ENCODE assay signal across 8 cellular contexts in genomic region chrX:20530319-20530979, GRCh38.
DNase-seq lines count a peak whose midpoint lies in the region; ATAC-seq and TF ChIP-seq lines count a peak whose summit lies in the region.

No MANE protein-coding gene starts in this region.

- H3K27me3 ChIP-seq in heart left ventricle (peaks cover 0 to 55% (median 0%) of the 10 kb centered on the region in 9 donors), prostate gland (replicated peaks; ENCODE audit: insufficient read depth) (no peaks in the 10 kb centered on the region)

- H3K4me1 ChIP-seq in heart left ventricle (peaks cover 0 to 4% (median 0%) of the 10 kb centered on the region in 12 donors), prostate gland (replicated peaks) (no peaks in the 10 kb centered on the region)

- H3K4me3 ChIP-seq in heart left ventricle (peak overlapping the region in 7 of 12 donors; percentile 10 to 43 (median 24)), prostate gland (no peak overlapping the region)

- no peaks in the 10 kb centered on the region for H3K36me3 ChIP-seq in heart left ventricle
- H3K36me3 ChIP-seq in prostate gland = no peaks in the 10 kb centered on the region

- no peak for TF ChIP-seq POLR2A in heart left ventricle (IDR thresholded peaks at IDR 0.05)
- no peak for TF ChIP-seq POLR2A in prostate gland (IDR thresholded peaks at IDR 0.05)

- 8 to 16% (median 13%) methylated on average over 13 of the region's 13 CpGs for WGBS in heart left ventricle, 4 donors
- WGBS in prostate gland = under 1% methylated on average over 13 of the region's 13 CpGs

- peak; percentile 58 to 63 for DNase-seq in NCI-H2081 (lab: John Stamatoyannopoulos, UW)
- no peak for DNase-seq in NCI-H2081 treated with DMSO at 0.1 percent for 48 hours (lab: John Stamatoyannopoulos, UW)
- DNase-seq in LoVo (ENCODE audit: low spot score) = peak; percentile 14
- peak; percentile 63 for DNase-seq in SK-N-DZ (ENCODE audit: low spot score)
- peak; percentile 46 for DNase-seq in activated naive CD4-positive, alpha-beta T cell treated with anti-CD3 and anti-CD28 coated beads, Interleukin-2, amount 50 U/mL, for 16 hours
- peak in 3 of 5 donors; percentile 31 to 37 (median 33) for DNase-seq in heart left ventricle
- DNase-seq in prostate gland (ENCODE audit: low spot score) = peak; percentile 32
- no peak for DNase-seq in NK-92 treated with Interleukin-12 subunit alpha and Interleukin-12 subunit beta, amount 100 ng/mL, for 24 hours (lab: John Stamatoyannopoulos, UW)

- no peaks in the 10 kb centered on the region for H3K9me3 ChIP-seq in heart left ventricle
- H3K9me3 ChIP-seq in prostate gland = no peaks in the 10 kb centered on the region

- H3K27ac ChIP-seq in heart left ventricle (peak overlapping the region in 3 of 12 donors; percentile 7 to 34 (median 29)), prostate gland (no peak overlapping the region)

- intact Hi-C loops in heart left ventricle (cut with DNase I) (loop anchor here in 7 of 10 donors (2.0 to 10.0 kb wide), 5 partner anchors 947 to 1217 kb away; no protein-coding TSS in a partner anchor), prostate gland (cut with DNase I) (loop anchor here (5.0 kb wide), 1 partner anchor 947 kb away; no protein-coding TSS in a partner anchor)

- TF ChIP-seq CTCF in heart left ventricle (IDR thresholded peaks at IDR 0.05) = peak; percentile 44 to 81 (median 63)
- peak; percentile 14 to 58 (median 54) for TF ChIP-seq CTCF in prostate gland (IDR thresholded peaks at IDR 0.05)

- ATAC-seq in heart left ventricle = peak in 2 of 4 donors; percentile 33 to 71

Comparison
In these comparisons a context has a peak if more than half of its experiments do, and no peak if none do; other contexts are left out.
1. DNase-seq: peak in NCI-H2081 (2 of 2), LoVo (single experiment), SK-N-DZ (single experiment), activated naive CD4-positive, alpha-beta T cell treated with anti-CD3 and anti-CD28 coated beads, Interleukin-2, amount 50 U/mL, for 16 hours (single experiment), heart left ventricle (3 of 5) and prostate gland (single experiment); none in NCI-H2081 treated with DMSO at 0.1 percent for 48 hours (single experiment) and NK-92 treated with Interleukin-12 subunit alpha and Interleukin-12 subunit beta, amount 100 ng/mL, for 24 hours (single experiment).
2. H3K4me3 ChIP-seq: peak in heart left ventricle (7 of 12); none in prostate gland (0 of 2).